In genomic region chr7:137084607-137085380, GRCh38 we compare ENCODE assay signal across 2 cellular contexts.
TF ChIP-seq lines count a peak whose summit lies in the region.

No MANE protein-coding gene starts in this region.

TF ChIP-seq in SK-N-SH, 30 proteins besides CTCF, POLR2A, EP300 and RAD21 (continued from another document):
- no peak for TF ChIP-seq REST (IDR thresholded peaks at IDR 0.05; ENCODE audit: low read depth, low read length)
- TF ChIP-seq MXI1 (IDR thresholded peaks at IDR 0.05; ENCODE audit: low read depth, low read length) = no peak
- no peak for TF ChIP-seq GABPA (IDR thresholded peaks at IDR 0.05; ENCODE audit: low read depth)
- no peak for TF ChIP-seq USF1 (IDR thresholded peaks at IDR 0.05; ENCODE audit: borderline replicate concordance, low read depth)
- no peak for TF ChIP-seq TEAD4 (IDR thresholded peaks at IDR 0.05; ENCODE audit: borderline replicate concordance, insufficient read depth)
- no peak for TF ChIP-seq MAX (IDR thresholded peaks at IDR 0.05; ENCODE audit: low read depth)
- no peak for TF ChIP-seq RFX5 (IDR thresholded peaks at IDR 0.05; ENCODE audit: low read length)
- no peak for TF ChIP-seq FOXJ3 (CRISPR knock-in tag; IDR thresholded peaks at IDR 0.05)

TF ChIP-seq in SK-N-SH treated with all-trans-retinoic acid at 6 μM for 48 hours, 23 proteins besides CTCF, POLR2A, EP300 and RAD21 (continued from another document):
- TF ChIP-seq CREB5 (CRISPR knock-in tag; IDR thresholded peaks at IDR 0.05; ENCODE audit: low read depth) (no peak), TSHZ2 (CRISPR knock-in tag; IDR thresholded peaks at IDR 0.05) (no peak), TOX (CRISPR knock-in tag; IDR thresholded peaks at IDR 0.05; ENCODE audit: borderline replicate concordance) (no peak)
